In the genomic region with DNA sequence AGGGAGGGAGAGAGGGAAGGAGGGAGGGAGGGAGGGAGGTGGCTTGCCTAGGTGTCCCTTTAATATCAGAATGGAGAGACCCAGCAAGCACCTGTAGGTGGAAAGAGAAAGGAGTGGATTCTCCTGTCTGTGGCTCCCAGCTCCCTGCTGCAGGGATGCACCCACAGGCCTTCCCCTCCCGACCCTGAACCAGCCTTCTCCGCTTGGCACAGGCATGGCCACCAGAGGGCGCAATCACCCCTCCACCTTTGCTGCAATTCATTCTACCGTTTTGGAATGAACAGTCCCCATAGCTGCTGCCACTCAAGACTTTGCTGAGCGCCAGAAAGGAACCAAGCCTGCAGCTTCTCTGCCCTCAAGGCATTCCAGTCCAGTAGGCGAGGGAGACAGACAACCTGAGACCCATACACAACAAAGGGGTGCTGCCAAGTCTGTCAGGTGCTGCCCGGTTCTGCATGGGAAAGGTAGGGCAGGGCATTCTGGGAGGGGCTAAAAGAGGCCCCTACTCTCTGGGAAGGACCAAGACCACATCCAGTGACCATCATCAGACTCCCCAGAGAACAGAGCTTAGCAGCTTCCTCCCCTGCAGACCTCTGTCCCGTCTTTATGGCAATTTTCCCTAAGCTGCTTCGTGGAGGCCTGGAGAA, we compare ENCODE assay signal across 8 cellular contexts. TPM values are rescaled to one million over a fixed set of nuclear protein-coding genes. Genes with fewer than 3 reads are reported as not detected.
DNase-seq lines count a peak whose midpoint lies in the region; ATAC-seq, FAIRE-seq and TF ChIP-seq lines count a peak whose summit lies in the region.

No MANE protein-coding gene starts in this region.

- intact Hi-C loops in activated CD4-positive, alpha-beta T cell treated with anti-CD3 and anti-CD28 coated beads, Interleukin-2, amount 10 ng/mL, durations not matched to agents 24 days and 14 days (cut with micrococcal nuclease), result loop anchor here (1.0 to 10.0 kb wide), 3 partner anchors 18 to 234 kb away; a partner anchor contains a TSS
- intact Hi-C loops in HepG2 (cut with micrococcal nuclease; ENCODE audit: unreplicated experiment), result loop anchor here (2.0 to 5.0 kb wide), 2 partner anchors 70 to 117 kb away; no protein-coding TSS in a partner anchor

- H3K4me2 ChIP-seq in HepG2 (ENCODE audit: low read depth, low read length), result peak overlapping the region; percentile 61

- H3K4me3 ChIP-seq in HepG2 (replicated peaks in 1 of 3; ENCODE audit: insufficient read depth in 1 of 3, low read depth in 2 of 3, low read length in 3 of 3), result peak overlapping the region in 1 of 3 experiments; percentile 6; a peak in 1 of 6 replicates

- ATAC-seq in HG02884 (IDR thresholded peaks at IDR 0.05; ENCODE audit: unreplicated experiment), result peak; percentile 65
- ATAC-seq in HepG2, result peak; percentile 78
- ATAC-seq in HG02970 (IDR thresholded peaks at IDR 0.05; ENCODE audit: low FRiP score, unreplicated experiment), result no peak

- TF ChIP-seq CTCF in HepG2 (CRISPR knock-in tag; IDR thresholded peaks at IDR 0.05), result peak; percentile 94

- H3K4me3 Mint-ChIP-seq in activated CD4-positive, alpha-beta T cell treated with anti-CD3 and anti-CD28 coated beads, Interleukin-2, amount 10 ng/mL, durations not matched to agents 24 days and 14 days, result peak overlapping the region; percentile 37

- H3K27me3 ChIP-seq in HepG2 (ENCODE audit: control insufficient read depth in 1 of 2, insufficient read depth in 2 of 2, low read length in 2 of 2), result peaks cover 1 to 12% of the 10 kb centered on the region in 2 experiments; a peak in 4 of 5 replicates

- WGBS in HepG2 (ENCODE audit: low lambda C conversion rate), result 3% methylated on average over 9 of the region's 9 CpGs

- peaks cover 66% of the 10 kb centered on the region for H3K4me1 Mint-ChIP-seq in activated CD4-positive, alpha-beta T cell treated with anti-CD3 and anti-CD28 coated beads, Interleukin-2, amount 10 ng/mL, durations not matched to agents 24 days and 14 days

- H3K9ac ChIP-seq in HepG2 (ENCODE audit: insufficient read depth, low read depth, low read length), result no peak overlapping the region

- no peaks in the 10 kb centered on the region for H3K79me2 ChIP-seq in HepG2 (ENCODE audit: insufficient read depth, low read length)

- H3K36me3 ChIP-seq in HepG2 (replicated peaks in 1 of 2; ENCODE audit: control insufficient read depth in 1 of 2, insufficient read depth in 2 of 2, low read length in 2 of 2), result no peaks in the 10 kb centered on the region

- TF ChIP-seq POLR2A in HepG2 (IDR thresholded peaks at IDR 0.05; ENCODE audit: insufficient read depth in 1 of 2, low read depth in 2 of 2, low read length in 2 of 2), result no peak

- peak; percentile 84 for FAIRE-seq in HepG2 (lab: Jason Lieb, UNC)

- no peak overlapping the region for H3K27ac ChIP-seq in HepG2 (ENCODE audit: extremely low read length, insufficient read depth, low read length)

- no peak for TF ChIP-seq EP300 in HepG2 (IDR thresholded peaks at IDR 0.05; ENCODE audit: low read depth in 2 of 2, low read length in 2 of 2)
- TF ChIP-seq EP300 in HepG2 (CRISPR knock-in tag; IDR thresholded peaks at IDR 0.05; ENCODE audit: borderline replicate concordance), result peak; percentile 28; the same call in 1 of the 2 replicates

- POLR2A ChIA-PET in HepG2 (lab: Yijun Ruan, JAX), result interaction anchor here (0.9 to 3.5 kb wide), 11 partner anchors 9 to 225 kb away, joined by 3 to 12 read pairs (median 3); a partner anchor contains a TSS

- no peak overlapping the region for H2AFZ ChIP-seq in HepG2 (ENCODE audit: low read length)

- H3K27ac Mint-ChIP-seq in activated CD4-positive, alpha-beta T cell treated with anti-CD3 and anti-CD28 coated beads, Interleukin-2, amount 10 ng/mL, durations not matched to agents 24 days and 14 days, result no peak overlapping the region

- no peaks in the 10 kb centered on the region for H3K9me3 ChIP-seq in HepG2 (ENCODE audit: low read length)

- TF ChIP-seq RAD21 in HepG2 (CRISPR knock-in tag; IDR thresholded peaks at IDR 0.05), result peak; percentile 73

- H3K9me3 Mint-ChIP-seq in activated CD4-positive, alpha-beta T cell treated with anti-CD3 and anti-CD28 coated beads, Interleukin-2, amount 10 ng/mL, durations not matched to agents 24 days and 14 days, result no peaks in the 10 kb centered on the region

- CTCF ChIA-PET in HepG2 (lab: Yijun Ruan, JAX; ENCODE audit: low intra/inter-chr PET ratio, low total read pairs), result interaction anchor here (0.9 to 2.6 kb wide), 2 partner anchors 119 to 165 kb away, joined by 3 to 15 read pairs; no protein-coding TSS in a partner anchor

- BruUV-seq in HepG2 (replicated peaks; lab: Mats Ljungman, UMichigan), result no TSS peak

- H3K4me1 ChIP-seq in HepG2 (ENCODE audit: insufficient read depth, low read length), result peaks cover 45% of the 10 kb centered on the region

- H3K36me3 Mint-ChIP-seq in activated CD4-positive, alpha-beta T cell treated with anti-CD3 and anti-CD28 coated beads, Interleukin-2, amount 10 ng/mL, durations not matched to agents 24 days and 14 days (ENCODE audit: low read depth), result peaks cover 13% of the 10 kb centered on the region

- peak; percentile 85 for DNase-seq in DMS 273 (lab: John Stamatoyannopoulos, UW; ENCODE audit: unreplicated experiment)
- peak; percentile 62 for DNase-seq in NCI-H510A treated with DMSO at 0.1 percent for 48 hours (lab: John Stamatoyannopoulos, UW)
- peak; percentile 96 for DNase-seq in activated CD4-positive, alpha-beta T cell treated with anti-CD3 and anti-CD28 coated beads, Interleukin-2, amount 10 ng/mL, durations not matched to agents 24 days and 14 days
- DNase-seq in cerebellum (ENCODE audit: low spot score), result peak; percentile 89
- DNase-seq in HepG2 (ENCODE audit: low spot score), result peak; percentile 49
- peak; percentile 71 to 89 (median 80) for DNase-seq in stimulated activated CD4-positive, alpha-beta T cell treated with anti-CD3 and anti-CD28 coated beads, TNF-alpha, amount 100 ng/mL, for 1 hour (ENCODE audit: low read depth in 3 of 3, low spot score in 1 of 3)

- no peaks in the 10 kb centered on the region for H3K27me3 Mint-ChIP-seq in activated CD4-positive, alpha-beta T cell treated with anti-CD3 and anti-CD28 coated beads, Interleukin-2, amount 10 ng/mL, durations not matched to agents 24 days and 14 days

- H4K20me1 ChIP-seq in HepG2 (ENCODE audit: insufficient read depth, low read length), result no peaks in the 10 kb centered on the region

- in situ Hi-C loops in HepG2 (cut with HindIII; ENCODE audit: extremely low pct_ligation_motif_present, low pct_unique_long_range_greater_than_20kb), result no loop called here

RNA-seq across cellular contexts. Expression of a gene that starts 4.9 kb away (rescaled TPM):
- 0.17 and 0.42 TPM in 2 replicates for total RNA-seq in activated CD4-positive, alpha-beta T cell treated with anti-CD3 and anti-CD28 coated beads, Interleukin-2, amount 10 ng/mL, durations not matched to agents 24 days and 14 days
- total RNA-seq in cerebellum, result 0.09 TPM
- total RNA-seq in HepG2 (2016; rRNA removed; fragmentation: Illumina TruSeq; extraction: Trizol), result not detected in 2 replicates
- total RNA-seq in HepG2 (2016; cell fraction: cytosol; rRNA removed; fragmentation: Illumina TruSeq; extraction: Trizol; ENCODE audit: low read depth), result not detected in 2 replicates
- total RNA-seq in HepG2 (2016; cell fraction: insoluble cytoplasmic fraction; rRNA removed; fragmentation: Illumina TruSeq; extraction: Trizol), result not detected in 2 replicates
- total RNA-seq in HepG2 (2016; cell fraction: membrane; rRNA removed; fragmentation: Illumina TruSeq; extraction: Trizol), result not detected in 2 replicates
- total RNA-seq in HepG2 (2016; cell fraction: nucleus; rRNA removed; fragmentation: Illumina TruSeq; extraction: Trizol), result not detected in 2 replicates
- polyA plus RNA-seq in HepG2 (2011; rRNA removed), result 0.08 TPM in 1 of 2 replicates, not detected in the other
- 0.01 TPM in 2 replicates for polyA plus RNA-seq in HepG2 (2011; cell fraction: cytosol; rRNA removed)
- 0.88 and 0.95 TPM in 2 replicates for polyA plus RNA-seq in HepG2 (2011; cell fraction: nucleus; rRNA removed)
- polyA plus RNA-seq in HepG2 (2012), result 0.31 TPM in 1 of 2 replicates, not detected in the other
- not detected in 2 replicates for polyA plus RNA-seq in HepG2 (2016; cell fraction: cytosol; fragmentation: Illumina TruSeq; extraction: Trizol; ENCODE audit: low read depth)
- not detected in 2 replicates for polyA plus RNA-seq in HepG2 (2016; cell fraction: insoluble cytoplasmic fraction; fragmentation: Illumina TruSeq; extraction: Trizol; ENCODE audit: low read depth)
- not detected in 2 replicates for polyA plus RNA-seq in HepG2 (2016; cell fraction: membrane; fragmentation: Illumina TruSeq; extraction: Trizol; ENCODE audit: low read depth)
- polyA plus RNA-seq in HepG2 (2016; cell fraction: nucleus; fragmentation: Illumina TruSeq; extraction: Trizol; ENCODE audit: insufficient read depth, low read depth), result not detected in 2 replicates
- polyA minus RNA-seq in HepG2 (2011; rRNA and poly(A)+ RNA removed; ENCODE audit: low replicate concordance), result 0.14 TPM in 1 of 2 replicates, not detected in the other
- not detected in 2 replicates for polyA minus RNA-seq in HepG2 (2011; cell fraction: cytosol; rRNA and poly(A)+ RNA removed)
- 0.25 and 0.26 TPM in 2 replicates for polyA minus RNA-seq in HepG2 (2011; cell fraction: nucleus; rRNA and poly(A)+ RNA removed)

RNA-seq across cellular contexts. Expression of a gene that starts 18.5 kb away (rescaled TPM):
- total RNA-seq in activated CD4-positive, alpha-beta T cell treated with anti-CD3 and anti-CD28 coated beads, Interleukin-2, amount 10 ng/mL, durations not matched to agents 24 days and 14 days, result 80.3 and 87.0 TPM in 2 replicates
- total RNA-seq in cerebellum (15.1 TPM), HepG2 (2016; rRNA removed; fragmentation: Illumina TruSeq; extraction: Trizol) (45.5 and 49.1 TPM in 2 replicates)
- 9.3 and 10.4 TPM in 2 replicates for total RNA-seq in HepG2 (2016; cell fraction: cytosol; rRNA removed; fragmentation: Illumina TruSeq; extraction: Trizol; ENCODE audit: low read depth)
- 46.7 and 47.5 TPM in 2 replicates for total RNA-seq in HepG2 (2016; cell fraction: insoluble cytoplasmic fraction; rRNA removed; fragmentation: Illumina TruSeq; extraction: Trizol)
- 18.1 and 19.8 TPM in 2 replicates for total RNA-seq in HepG2 (2016; cell fraction: membrane; rRNA removed; fragmentation: Illumina TruSeq; extraction: Trizol)
- 19.0 and 20.5 TPM in 2 replicates for total RNA-seq in HepG2 (2016; cell fraction: nucleus; rRNA removed; fragmentation: Illumina TruSeq; extraction: Trizol)
- polyA plus RNA-seq in HepG2 (2011; rRNA removed), result 108 and 123 TPM in 2 replicates
- polyA plus RNA-seq in HepG2 (2011; cell fraction: cytosol; rRNA removed), result 139 and 201 TPM in 2 replicates
- 105 and 112 TPM in 2 replicates for polyA plus RNA-seq in HepG2 (2011; cell fraction: nucleus; rRNA removed)
- 63.2 and 85.2 TPM in 2 replicates for polyA plus RNA-seq in HepG2 (2012)
- polyA plus RNA-seq in HepG2 (2016; cell fraction: cytosol; fragmentation: Illumina TruSeq; extraction: Trizol; ENCODE audit: low read depth), result 10.6 and 11.3 TPM in 2 replicates
- polyA plus RNA-seq in HepG2 (2016; cell fraction: insoluble cytoplasmic fraction; fragmentation: Illumina TruSeq; extraction: Trizol; ENCODE audit: low read depth), result 55.3 and 58.3 TPM in 2 replicates
- polyA plus RNA-seq in HepG2 (2016; cell fraction: membrane; fragmentation: Illumina TruSeq; extraction: Trizol; ENCODE audit: low read depth), result 16.1 and 16.9 TPM in 2 replicates
- 37.2 and 39.4 TPM in 2 replicates for polyA plus RNA-seq in HepG2 (2016; cell fraction: nucleus; fragmentation: Illumina TruSeq; extraction: Trizol; ENCODE audit: insufficient read depth, low read depth)
- 46.6 and 135 TPM in 2 replicates for polyA minus RNA-seq in HepG2 (2011; rRNA and poly(A)+ RNA removed; ENCODE audit: low replicate concordance)
- 84.6 and 87.5 TPM in 2 replicates for polyA minus RNA-seq in HepG2 (2011; cell fraction: cytosol; rRNA and poly(A)+ RNA removed)
- polyA minus RNA-seq in HepG2 (2011; cell fraction: nucleus; rRNA and poly(A)+ RNA removed), result 18.5 and 25.0 TPM in 2 replicates

RNA-seq across cellular contexts. Expression of a gene that starts 22.5 kb away (rescaled TPM):
- total RNA-seq in activated CD4-positive, alpha-beta T cell treated with anti-CD3 and anti-CD28 coated beads, Interleukin-2, amount 10 ng/mL, durations not matched to agents 24 days and 14 days, result 115 and 118 TPM in 2 replicates
- 34.6 TPM for total RNA-seq in cerebellum
- 36.0 and 40.2 TPM in 2 replicates for total RNA-seq in HepG2 (2016; rRNA removed; fragmentation: Illumina TruSeq; extraction: Trizol)
- 9.6 and 11.6 TPM in 2 replicates for total RNA-seq in HepG2 (2016; cell fraction: cytosol; rRNA removed; fragmentation: Illumina TruSeq; extraction: Trizol; ENCODE audit: low read depth)
- 33.6 and 35.3 TPM in 2 replicates for total RNA-seq in HepG2 (2016; cell fraction: insoluble cytoplasmic fraction; rRNA removed; fragmentation: Illumina TruSeq; extraction: Trizol)
- 14.0 and 14.5 TPM in 2 replicates for total RNA-seq in HepG2 (2016; cell fraction: membrane; rRNA removed; fragmentation: Illumina TruSeq; extraction: Trizol)
- total RNA-seq in HepG2 (2016; cell fraction: nucleus; rRNA removed; fragmentation: Illumina TruSeq; extraction: Trizol), result 16.9 and 18.1 TPM in 2 replicates
- 39.0 and 43.2 TPM in 2 replicates for polyA plus RNA-seq in HepG2 (2011; rRNA removed)
- polyA plus RNA-seq in HepG2 (2011; cell fraction: cytosol; rRNA removed), result 41.2 and 50.6 TPM in 2 replicates
- polyA plus RNA-seq in HepG2 (2011; cell fraction: nucleus; rRNA removed), result 30.0 and 30.9 TPM in 2 replicates
- polyA plus RNA-seq in HepG2 (2012), result 19.8 and 27.7 TPM in 2 replicates
- 3.9 and 4.3 TPM in 2 replicates for polyA plus RNA-seq in HepG2 (2016; cell fraction: cytosol; fragmentation: Illumina TruSeq; extraction: Trizol; ENCODE audit: low read depth)
- polyA plus RNA-seq in HepG2 (2016; cell fraction: insoluble cytoplasmic fraction; fragmentation: Illumina TruSeq; extraction: Trizol; ENCODE audit: low read depth), result 27.6 and 42.4 TPM in 2 replicates
- polyA plus RNA-seq in HepG2 (2016; cell fraction: membrane; fragmentation: Illumina TruSeq; extraction: Trizol; ENCODE audit: low read depth), result 6.8 and 7.1 TPM in 2 replicates
- 26.7 and 30.3 TPM in 2 replicates for polyA plus RNA-seq in HepG2 (2016; cell fraction: nucleus; fragmentation: Illumina TruSeq; extraction: Trizol; ENCODE audit: insufficient read depth, low read depth)
- 49.6 and 54.7 TPM in 2 replicates for polyA minus RNA-seq in HepG2 (2011; rRNA and poly(A)+ RNA removed; ENCODE audit: low replicate concordance)
- 23.9 and 26.4 TPM in 2 replicates for polyA minus RNA-seq in HepG2 (2011; cell fraction: cytosol; rRNA and poly(A)+ RNA removed)
- 17.3 and 19.0 TPM in 2 replicates for polyA minus RNA-seq in HepG2 (2011; cell fraction: nucleus; rRNA and poly(A)+ RNA removed)

RNA-seq across cellular contexts. Expression of a gene that starts 25.1 kb away (rescaled TPM):
- 48.3 and 49.2 TPM in 2 replicates for total RNA-seq in activated CD4-positive, alpha-beta T cell treated with anti-CD3 and anti-CD28 coated beads, Interleukin-2, amount 10 ng/mL, durations not matched to agents 24 days and 14 days
- total RNA-seq in cerebellum (3.1 TPM), HepG2 (2016; rRNA removed; fragmentation: Illumina TruSeq; extraction: Trizol) (1.5 and 2.5 TPM in 2 replicates)
- total RNA-seq in HepG2 (2016; cell fraction: cytosol; rRNA removed; fragmentation: Illumina TruSeq; extraction: Trizol; ENCODE audit: low read depth), result 0.91 and 1.1 TPM in 2 replicates
- total RNA-seq in HepG2 (2016; cell fraction: insoluble cytoplasmic fraction; rRNA removed; fragmentation: Illumina TruSeq; extraction: Trizol), result 2.2 and 2.4 TPM in 2 replicates
- 2.7 and 3.5 TPM in 2 replicates for total RNA-seq in HepG2 (2016; cell fraction: membrane; rRNA removed; fragmentation: Illumina TruSeq; extraction: Trizol)
- total RNA-seq in HepG2 (2016; cell fraction: nucleus; rRNA removed; fragmentation: Illumina TruSeq; extraction: Trizol), result 2.0 and 2.1 TPM in 2 replicates
- 5.9 and 6.9 TPM in 2 replicates for polyA plus RNA-seq in HepG2 (2011; rRNA removed)
- 4.4 and 5.2 TPM in 2 replicates for polyA plus RNA-seq in HepG2 (2011; cell fraction: cytosol; rRNA removed)
- polyA plus RNA-seq in HepG2 (2011; cell fraction: nucleus; rRNA removed), result 20.6 and 21.3 TPM in 2 replicates
- 4.0 and 4.5 TPM in 2 replicates for polyA plus RNA-seq in HepG2 (2012)
- 0.99 and 1.1 TPM in 2 replicates for polyA plus RNA-seq in HepG2 (2016; cell fraction: cytosol; fragmentation: Illumina TruSeq; extraction: Trizol; ENCODE audit: low read depth)
- 2.0 and 2.3 TPM in 2 replicates for polyA plus RNA-seq in HepG2 (2016; cell fraction: insoluble cytoplasmic fraction; fragmentation: Illumina TruSeq; extraction: Trizol; ENCODE audit: low read depth)
- 2.3 and 2.5 TPM in 2 replicates for polyA plus RNA-seq in HepG2 (2016; cell fraction: membrane; fragmentation: Illumina TruSeq; extraction: Trizol; ENCODE audit: low read depth)
- polyA plus RNA-seq in HepG2 (2016; cell fraction: nucleus; fragmentation: Illumina TruSeq; extraction: Trizol; ENCODE audit: insufficient read depth, low read depth), result 3.6 and 4.3 TPM in 2 replicates
- polyA minus RNA-seq in HepG2 (2011; rRNA and poly(A)+ RNA removed; ENCODE audit: low replicate concordance), result 8.9 and 14.9 TPM in 2 replicates
- 1.5 and 1.9 TPM in 2 replicates for polyA minus RNA-seq in HepG2 (2011; cell fraction: cytosol; rRNA and poly(A)+ RNA removed)
- 2.7 and 3.7 TPM in 2 replicates for polyA minus RNA-seq in HepG2 (2011; cell fraction: nucleus; rRNA and poly(A)+ RNA removed)

RNA-seq across cellular contexts. Expression of a gene that starts 57.9 kb away (rescaled TPM):
- 104 and 106 TPM in 2 replicates for total RNA-seq in activated CD4-positive, alpha-beta T cell treated with anti-CD3 and anti-CD28 coated beads, Interleukin-2, amount 10 ng/mL, durations not matched to agents 24 days and 14 days
- total RNA-seq in cerebellum (117 TPM), HepG2 (2016; rRNA removed; fragmentation: Illumina TruSeq; extraction: Trizol) (59.5 and 62.0 TPM in 2 replicates)
- 6.3 and 6.7 TPM in 2 replicates for total RNA-seq in HepG2 (2016; cell fraction: cytosol; rRNA removed; fragmentation: Illumina TruSeq; extraction: Trizol; ENCODE audit: low read depth)
- total RNA-seq in HepG2 (2016; cell fraction: insoluble cytoplasmic fraction; rRNA removed; fragmentation: Illumina TruSeq; extraction: Trizol), result 58.9 and 60.5 TPM in 2 replicates
- 27.7 and 28.8 TPM in 2 replicates for total RNA-seq in HepG2 (2016; cell fraction: membrane; rRNA removed; fragmentation: Illumina TruSeq; extraction: Trizol)
- 32.4 and 32.6 TPM in 2 replicates for total RNA-seq in HepG2 (2016; cell fraction: nucleus; rRNA removed; fragmentation: Illumina TruSeq; extraction: Trizol)
- polyA plus RNA-seq in HepG2 (2011; rRNA removed), result 39.1 and 41.9 TPM in 2 replicates
- polyA plus RNA-seq in HepG2 (2011; cell fraction: cytosol; rRNA removed), result 23.5 and 37.7 TPM in 2 replicates
- 10.7 and 14.5 TPM in 2 replicates for polyA plus RNA-seq in HepG2 (2011; cell fraction: nucleus; rRNA removed)
- polyA plus RNA-seq in HepG2 (2012), result 48.3 and 52.2 TPM in 2 replicates
- 3.6 and 4.2 TPM in 2 replicates for polyA plus RNA-seq in HepG2 (2016; cell fraction: cytosol; fragmentation: Illumina TruSeq; extraction: Trizol; ENCODE audit: low read depth)
- 60.6 and 66.1 TPM in 2 replicates for polyA plus RNA-seq in HepG2 (2016; cell fraction: insoluble cytoplasmic fraction; fragmentation: Illumina TruSeq; extraction: Trizol; ENCODE audit: low read depth)
- 13.9 and 15.0 TPM in 2 replicates for polyA plus RNA-seq in HepG2 (2016; cell fraction: membrane; fragmentation: Illumina TruSeq; extraction: Trizol; ENCODE audit: low read depth)
- polyA plus RNA-seq in HepG2 (2016; cell fraction: nucleus; fragmentation: Illumina TruSeq; extraction: Trizol; ENCODE audit: insufficient read depth, low read depth), result 38.8 and 40.8 TPM in 2 replicates
- 52.7 and 77.7 TPM in 2 replicates for polyA minus RNA-seq in HepG2 (2011; rRNA and poly(A)+ RNA removed; ENCODE audit: low replicate concordance)
- polyA minus RNA-seq in HepG2 (2011; cell fraction: cytosol; rRNA and poly(A)+ RNA removed), result 29.3 and 33.9 TPM in 2 replicates
- 28.7 and 33.2 TPM in 2 replicates for polyA minus RNA-seq in HepG2 (2011; cell fraction: nucleus; rRNA and poly(A)+ RNA removed)
